In the genomic region with DNA sequence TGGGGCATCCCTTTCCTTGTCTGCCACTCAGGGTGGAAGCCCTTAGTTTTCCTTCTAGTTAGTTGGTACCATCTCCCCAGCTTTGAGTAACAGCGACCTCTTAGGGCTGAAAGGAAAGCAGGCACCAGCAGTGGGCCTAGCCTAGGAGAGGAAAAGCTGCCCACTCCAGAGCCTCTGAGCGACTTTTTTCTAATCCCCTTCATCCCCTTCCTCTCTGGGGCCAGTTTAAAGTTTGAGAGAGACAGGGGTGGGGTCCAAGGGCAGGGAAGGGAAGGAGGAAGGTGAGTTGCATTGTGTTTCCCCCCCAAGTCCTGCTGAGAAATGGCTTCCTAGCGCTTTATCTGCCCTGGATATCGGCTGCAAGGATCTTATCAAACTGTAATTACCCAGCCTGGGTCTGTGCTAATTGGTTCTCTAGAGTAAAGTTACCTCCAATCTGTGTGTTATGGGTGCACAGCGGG, we compare ENCODE assay signal across 11 cellular contexts.
DNase-seq lines count a peak whose midpoint lies in the region; ATAC-seq and TF ChIP-seq lines count a peak whose summit lies in the region.
"Had no signal": no experiment of that assay in that cellular context is flagged by ENCODE, and none has a peak within 500 bp of the region (broad histone marks: within the 10 kb centered on the region; RNA-seq: fewer than 3 reads in every experiment).

No MANE protein-coding gene starts in this region.

- H3K4me3 ChIP-seq in astrocyte of the cerebellum (ENCODE audit: low read depth, low read length) (no peak overlapping the region), mucosa of descending colon (no peak overlapping the region)

- no peak overlapping the region for H3K27ac Mint-ChIP-seq in osteocyte (ENCODE audit: unreplicated experiment)

- ATAC-seq in GM19455 (IDR thresholded peaks at IDR 0.05; ENCODE audit: unreplicated experiment) (no peak), GM19328 (IDR thresholded peaks at IDR 0.05; ENCODE audit: unreplicated experiment) (no peak), mucosa of descending colon (no peak)

- H3K4me3 Mint-ChIP-seq in osteocyte (ENCODE audit: unreplicated experiment), result no peak overlapping the region

- H3K36me3 Mint-ChIP-seq in osteocyte (ENCODE audit: unreplicated experiment), result no peaks in the 10 kb centered on the region

- intact Hi-C loops in mucosa of descending colon (cut with DNase I, micrococcal nuclease), result no loop called here

- no peaks in the 10 kb centered on the region for H3K4me1 ChIP-seq in mucosa of descending colon (ENCODE audit: low read depth)

- no peaks in the 10 kb centered on the region for H3K4me1 Mint-ChIP-seq in osteocyte (ENCODE audit: unreplicated experiment)

- no peaks in the 10 kb centered on the region for H3K9me3 ChIP-seq in mucosa of descending colon

- no peaks in the 10 kb centered on the region for H3K36me3 ChIP-seq in mucosa of descending colon (ENCODE audit: low read depth)

- TF ChIP-seq CTCF in GM13976 (IDR thresholded peaks at IDR 0.05; ENCODE audit: borderline replicate concordance, control extremely low read depth, extremely low read depth, insufficient read depth, missing control alignments) (peak; percentile 68), astrocyte of the cerebellum (IDR thresholded peaks at IDR 0.05; ENCODE audit: low read depth, low read length, missing control alignments) (peak; percentile 69), osteocyte (IDR thresholded peaks at IDR 0.05) (peak; percentile 57), mucosa of descending colon (IDR thresholded peaks at IDR 0.05) (no peak)

- peaks cover 45% of the 10 kb centered on the region for H3K27me3 Mint-ChIP-seq in osteocyte (ENCODE audit: unreplicated experiment)

- in situ Hi-C loops in GM13976 (cut with MboI; ENCODE audit: low sequenced_read_pairs, unreplicated experiment) (loop anchor here (25.0 kb wide), 1 partner anchor 741 kb away; no protein-coding TSS in a partner anchor), astrocyte of the cerebellum (cut with HindIII; ENCODE audit: low sequenced_read_pairs) (no loop called here)

- H3K9me3 Mint-ChIP-seq in osteocyte (ENCODE audit: unreplicated experiment), result no peaks in the 10 kb centered on the region

- DNase-seq in GM13976 (ENCODE audit: low spot score) (peak; percentile 43), NCI-H146 (lab: John Stamatoyannopoulos, UW) (peak; percentile 76), astrocyte of the cerebellum (ENCODE audit: low read depth) (no peak), osteocyte (ENCODE audit: extremely low spot score, unreplicated experiment) (no peak), mucosa of descending colon (no peak)
- DNase-seq in activated CD4-positive, alpha-beta T cell treated with anti-CD3 and anti-CD28 coated beads, Interleukin-2, amount 50 U/mL, for 48 hours, result no peak
- DNase-seq: activated CD4-positive, alpha-beta T cell treated with anti-CD3 and anti-CD28 coated beads, Interleukin-2, amount 50 U/mL, for 1 hour; caudate nucleus; NCI-H345 had no signal

Comparison
In these comparisons a context has a peak if more than half of its experiments do, and no peak if none do; other contexts are left out.
1. DNase-seq: peak in GM13976 (single experiment) and NCI-H146 (single experiment); none in astrocyte of the cerebellum (single experiment), osteocyte (single experiment), mucosa of descending colon (0 of 3) and activated CD4-positive, alpha-beta T cell treated with anti-CD3 and anti-CD28 coated beads, Interleukin-2, amount 50 U/mL, for 48 hours (0 of 2).